8 cellular contexts compared by ENCODE assay signal in the genomic region with DNA sequence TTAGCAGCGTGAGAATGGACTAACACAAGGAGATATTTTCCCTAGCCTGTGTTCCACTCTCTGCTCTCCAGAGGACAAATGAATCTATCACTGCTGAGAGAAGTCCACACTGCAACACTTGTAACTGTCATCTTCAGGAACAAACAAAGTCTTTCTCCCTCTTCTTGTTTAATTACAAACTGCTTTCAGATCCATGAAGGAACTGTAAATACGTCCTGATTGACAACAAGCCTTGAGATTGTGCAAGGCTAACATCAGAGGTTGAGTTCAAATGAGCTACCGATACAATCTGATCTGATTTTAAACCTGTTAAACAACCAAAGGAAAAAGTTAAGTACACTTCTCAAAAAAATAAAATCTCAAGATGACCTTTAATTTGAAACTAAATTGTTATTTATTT.
"Had no signal": no experiment of that assay in that cellular context is flagged by ENCODE, and none has a peak within 500 bp of the region (broad histone marks: within the 10 kb centered on the region; RNA-seq: fewer than 3 reads in every experiment).

No MANE protein-coding gene starts in this region.

- FAIRE-seq: H1, K562 had no signal

- H3K27ac ChIP-seq: HL-60 had no signal

- DNase-seq: H7, HCEC 1CT, IMR-90, KG1 had no signal

- H3K4me2 ChIP-seq: GM23338 had no signal

- H2AFZ ChIP-seq: GM23338 had no signal

- ATAC-seq: GM23338, K562 had no signal

- H3K4me3 ChIP-seq: GM23338, K562 had no signal
